Comparison of ENCODE assay signal across 10 cellular contexts in the genomic region with DNA sequence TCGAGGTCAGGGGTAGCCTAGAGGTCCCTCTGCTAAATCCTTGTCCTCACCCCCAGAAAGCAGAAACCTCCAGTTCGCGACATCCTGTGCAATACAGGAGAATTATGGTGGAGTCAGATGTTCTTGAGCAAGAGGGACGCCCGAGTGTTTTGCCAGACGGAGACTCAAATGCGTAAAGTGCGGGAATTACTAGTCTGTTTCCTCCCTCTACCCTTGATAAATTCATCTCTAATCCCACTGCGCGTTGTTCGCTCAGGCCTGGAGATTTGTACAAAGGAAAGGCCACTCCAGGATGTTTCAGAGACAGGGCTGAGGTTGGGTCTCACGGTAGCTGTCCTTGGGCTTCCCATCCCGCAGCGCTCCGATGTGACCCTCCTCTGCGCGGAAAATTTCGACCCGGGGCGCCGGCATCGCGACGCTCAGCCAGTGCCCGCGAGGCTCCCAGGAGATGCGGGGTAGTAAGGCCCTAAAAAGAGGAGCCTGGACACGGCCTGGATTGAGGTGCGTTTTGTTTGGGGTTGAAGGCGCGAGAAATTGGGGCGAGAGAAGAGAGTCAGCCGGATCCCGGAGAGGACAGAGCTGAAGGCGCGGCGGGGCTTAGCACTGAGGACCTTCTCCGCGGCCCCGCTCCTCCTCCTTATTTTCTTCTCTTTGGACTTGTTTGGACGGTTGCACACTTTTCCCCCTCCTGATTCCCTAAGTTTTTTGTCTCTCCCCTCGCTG. TPM values are rescaled to one million over a fixed set of nuclear protein-coding genes. Genes with fewer than 3 reads are reported as not detected.
DNase-seq lines count a peak whose midpoint lies in the region; ATAC-seq and TF ChIP-seq lines count a peak whose summit lies in the region.
"Had no signal": no experiment of that assay in that cellular context is flagged by ENCODE, and none has a peak within 500 bp of the region (broad histone marks: within the 10 kb centered on the region; RNA-seq: fewer than 3 reads in every experiment).

No MANE protein-coding gene starts in this region.

- peaks cover 9% of the 10 kb centered on the region for H3K9me3 Mint-ChIP-seq in activated T-cell treated with anti-CD3 and anti-CD28 coated beads, Interleukin-2, amount 50 U/mL, for 4 hours
- H3K9me3 Mint-ChIP-seq in activated CD4-positive, alpha-beta memory T cell treated with anti-CD3 and anti-CD28 coated beads, Interleukin-2, amount 10 ng/mL, durations not matched to agents 7 days and 5 days, result peaks cover 8% of the 10 kb centered on the region

- CTCF ChIA-PET in activated CD4-positive, alpha-beta memory T cell treated with anti-CD3 and anti-CD28 coated beads, Interleukin-2, amount 10 ng/mL, durations not matched to agents 7 days and 5 days (lab: Charles Lee), result no interaction called here
- CTCF ChIA-PET in HEK293T (lab: Yijun Ruan, JAX), result no interaction called here

- no peaks in the 10 kb centered on the region for H3K36me3 Mint-ChIP-seq in activated T-cell treated with anti-CD3 and anti-CD28 coated beads, Interleukin-2, amount 50 U/mL, for 4 hours (ENCODE audit: insufficient read depth)
- H3K36me3 Mint-ChIP-seq in activated CD4-positive, alpha-beta memory T cell treated with anti-CD3 and anti-CD28 coated beads, Interleukin-2, amount 10 ng/mL, durations not matched to agents 7 days and 5 days (ENCODE audit: low read depth), result peaks cover 15% of the 10 kb centered on the region

- peak overlapping the region; percentile 51 for H3K4me3 Mint-ChIP-seq in activated T-cell treated with anti-CD3 and anti-CD28 coated beads, Interleukin-2, amount 50 U/mL, for 4 hours
- H3K4me3 Mint-ChIP-seq in activated CD4-positive, alpha-beta memory T cell treated with anti-CD3 and anti-CD28 coated beads, Interleukin-2, amount 10 ng/mL, durations not matched to agents 7 days and 5 days, result peak overlapping the region; percentile 19

- H3K36me3 ChIP-seq in iPS-18a (ENCODE audit: control insufficient read depth, low read depth, low read length) (no peaks in the 10 kb centered on the region), stomach (no peaks in the 10 kb centered on the region)

- H3K27ac Mint-ChIP-seq in activated CD4-positive, alpha-beta memory T cell treated with anti-CD3 and anti-CD28 coated beads, Interleukin-2, amount 10 ng/mL, durations not matched to agents 7 days and 5 days, result no peak overlapping the region

- peaks cover 100% of the 10 kb centered on the region for H3K27me3 ChIP-seq in iPS-18a (ENCODE audit: control insufficient read depth, insufficient read depth, low read length)
- peaks cover 51 to 98% (median 78%) of the 10 kb centered on the region in 3 donors for H3K27me3 ChIP-seq in stomach
- H3K27me3 ChIP-seq: testis had no signal

- ATAC-seq in activated T-cell treated with anti-CD3 and anti-CD28 coated beads, Interleukin-2, amount 50 U/mL, for 4 hours, result peak in 1 of 2 donors; percentile 12

- H3K9me3 ChIP-seq in iPS-18a (ENCODE audit: control insufficient read depth, low read depth, low read length) (peaks cover 3% of the 10 kb centered on the region), stomach (peaks cover 0 to 18% (median 6%) of the 10 kb centered on the region in 4 donors)
- H3K9me3 ChIP-seq: testis had no signal

- H3K4me1 ChIP-seq in iPS-18a (ENCODE audit: control insufficient read depth, low read depth, low read length) (peaks cover 37% of the 10 kb centered on the region), stomach (peaks cover 23 to 53% (median 41%) of the 10 kb centered on the region in 4 donors)

- TF ChIP-seq CTCF in stomach (IDR thresholded peaks at IDR 0.05), result no peak

- 3 to 9% (median 4%) methylated on average over 34 to 42 of the region's 42 CpGs for WGBS in stomach, 5 donors

- TF ChIP-seq EP300 in stomach (IDR thresholded peaks at IDR 0.05), result no peak

- H3K27ac ChIP-seq in iPS-18a (ENCODE audit: low read length) (no peak overlapping the region), stomach (no peak overlapping the region)
- H3K27ac ChIP-seq: testis had no signal

- intact Hi-C loops in stomach (cut with DNase I; ENCODE audit: low total_unique reads), result no loop called here

- TF ChIP-seq POLR2A in stomach (IDR thresholded peaks at IDR 0.05), result no peak

- H3K27me3 Mint-ChIP-seq in activated T-cell treated with anti-CD3 and anti-CD28 coated beads, Interleukin-2, amount 50 U/mL, for 4 hours (ENCODE audit: low read depth), result peaks cover 85% of the 10 kb centered on the region
- peaks cover 92% of the 10 kb centered on the region for H3K27me3 Mint-ChIP-seq in activated CD4-positive, alpha-beta memory T cell treated with anti-CD3 and anti-CD28 coated beads, Interleukin-2, amount 10 ng/mL, durations not matched to agents 7 days and 5 days

- peaks cover 39% of the 10 kb centered on the region for H3K4me1 Mint-ChIP-seq in activated T-cell treated with anti-CD3 and anti-CD28 coated beads, Interleukin-2, amount 50 U/mL, for 4 hours (ENCODE audit: low read depth)
- H3K4me1 Mint-ChIP-seq in activated CD4-positive, alpha-beta memory T cell treated with anti-CD3 and anti-CD28 coated beads, Interleukin-2, amount 10 ng/mL, durations not matched to agents 7 days and 5 days, result peaks cover 44% of the 10 kb centered on the region

- no peak for DNase-seq in activated T-cell treated with anti-CD3 and anti-CD28 coated beads, Interleukin-2, amount 50 U/mL, for 4 hours
- DNase-seq in activated T-cell treated with anti-CD3 and anti-CD28 coated beads, Interleukin-2, amount 50 U/mL, for 1 hour, result no peak
- DNase-seq in activated CD4-positive, alpha-beta memory T cell treated with anti-CD3 and anti-CD28 coated beads, Interleukin-2, amount 10 ng/mL, durations not matched to agents 7 days and 5 days, result no peak
- DNase-seq in stomach, result no peak
- no peak for DNase-seq in AG08396 (ENCODE audit: low spot score)
- DNase-seq in HEK293T (ENCODE audit: extremely low spot score), result no peak
- DNase-seq in NK-92 treated with Interleukin-12 subunit alpha and Interleukin-12 subunit beta, amount 100 ng/mL, for 24 hours (lab: John Stamatoyannopoulos, UW), result no peak
- DNase-seq: C1 segment of cervical spinal cord, testis had no signal

- peak overlapping the region; percentile 38 for H3K4me3 ChIP-seq in iPS-18a (ENCODE audit: low read length)
- H3K4me3 ChIP-seq in stomach, result peak overlapping the region; percentile 5 to 45 (median 21)

- POLR2A ChIA-PET in activated CD4-positive, alpha-beta memory T cell treated with anti-CD3 and anti-CD28 coated beads, Interleukin-2, amount 10 ng/mL, durations not matched to agents 7 days and 5 days (lab: Charles Lee), result no interaction called here
- POLR2A ChIA-PET in HEK293T (lab: Yijun Ruan, JAX), result no interaction called here

- H3K9ac ChIP-seq in iPS-18a (ENCODE audit: low read length), result no peak overlapping the region

TF ChIP-seq in HEK293T, 16 proteins besides CTCF, POLR2A, EP300 and RAD21:
- TF ChIP-seq FOXA1 (IDR thresholded peaks at IDR 0.05) (no peak), FOXK2 (IDR thresholded peaks at IDR 0.05) (no peak), L3MBTL2 (conservative IDR thresholded peaks at IDR 0.05) (no peak), LEF1 (IDR thresholded peaks at IDR 0.05; ENCODE audit: borderline replicate concordance) (no peak), ELF4 (IDR thresholded peaks at IDR 0.05) (no peak), SUZ12 (IDR thresholded peaks at IDR 0.05) (no peak), ARNT (IDR thresholded peaks at IDR 0.05) (no peak), SP1 (IDR thresholded peaks at IDR 0.05) (no peak), CTBP1 (IDR thresholded peaks at IDR 0.05; ENCODE audit: borderline replicate concordance) (no peak), NFRKB (IDR thresholded peaks at IDR 0.05) (no peak), ZNF384 (IDR thresholded peaks at IDR 0.05) (no peak), TARDBP (IDR thresholded peaks at IDR 0.05) (no peak), BHLHE40 (IDR thresholded peaks at IDR 0.05; ENCODE audit: borderline replicate concordance) (no peak)

RNA-seq across cellular contexts. Expression of a gene that starts 2.6 kb away (rescaled TPM):
- total RNA-seq in activated T-cell treated with anti-CD3 and anti-CD28 coated beads, Interleukin-2, amount 50 U/mL, for 4 hours, result not detected
- not detected for total RNA-seq in activated CD4-positive, alpha-beta memory T cell treated with anti-CD3 and anti-CD28 coated beads, Interleukin-2, amount 10 ng/mL, durations not matched to agents 7 days and 5 days
- 1 to 10 TPM in 1 of 5 donors, under 1 TPM in 1, not detected in 3; 0.92 to 1.2 TPM for total RNA-seq in stomach
- 1 to 10 TPM in 2 of 3 donors, under 1 TPM in 1; 0.55 to 3.6 (median 1.4) TPM for polyA plus RNA-seq in stomach

RNA-seq across cellular contexts. Expression of a gene that starts 26.1 kb away (rescaled TPM):
- under 1 TPM in 1 of 3 donors, not detected in 2; 0.08 TPM for total RNA-seq in activated T-cell treated with anti-CD3 and anti-CD28 coated beads, Interleukin-2, amount 50 U/mL, for 4 hours
- total RNA-seq in activated CD4-positive, alpha-beta memory T cell treated with anti-CD3 and anti-CD28 coated beads, Interleukin-2, amount 10 ng/mL, durations not matched to agents 7 days and 5 days, result under 1 TPM in 1 of 2 experiments, not detected in 1; 0.08 TPM
- 1 to 10 TPM in 1 of 5 donors, not detected in 4; 1.3 TPM for total RNA-seq in stomach
- polyA plus RNA-seq in stomach, result under 1 TPM; 0.05 to 0.31 (median 0.25) TPM
